Comparison of ENCODE assay signal across 8 cellular contexts in genomic region chr14:26412421-26412820, GRCh38.
"Had no signal": no experiment of that assay in that cellular context is flagged by ENCODE, and none has a peak within 500 bp of the region (broad histone marks: within the 10 kb centered on the region; RNA-seq: fewer than 3 reads in every experiment).

No MANE protein-coding gene starts in this region.

- DNase-seq: H7, HFFc6, IMR-90, KG1 had no signal

- H3K4me3 Mint-ChIP-seq: GM23338, HFFc6 had no signal

- H3K9me3 Mint-ChIP-seq: GM23338 had no signal

- H3K36me3 ChIP-seq: HAP-1 had no signal

- FAIRE-seq: K562 had no signal

- H3K4me1 ChIP-seq: HAP-1 had no signal

- H3K27ac Mint-ChIP-seq: GM23338, HFFc6 had no signal

- H3K9me3 ChIP-seq: HAP-1 had no signal

- H3K4me3 ChIP-seq: GM23338, HAP-1, K562 had no signal

- H3K4me2 ChIP-seq: GM23338 had no signal

- ATAC-seq: GM23338, HCT116, K562 had no signal
